21 cellular contexts compared by ENCODE assay signal in genomic region chr6:141403827-141404226, GRCh38.
DNase-seq lines count a peak whose midpoint lies in the region; TF ChIP-seq lines count a peak whose summit lies in the region.
"Had no signal": no experiment of that assay in that cellular context is flagged by ENCODE, and none has a peak within 500 bp of the region (broad histone marks: within the 10 kb centered on the region; RNA-seq: fewer than 3 reads in every experiment).

No MANE protein-coding gene starts in this region.

- H3K4me3 ChIP-seq in cardiac muscle cell (no peak overlapping the region), skeletal muscle cell (ENCODE audit: low read depth, low read length) (no peak overlapping the region), endodermal cell (ENCODE audit: low read length) (no peak overlapping the region), PC-9 (no peak overlapping the region)
- H3K4me3 ChIP-seq: colonic mucosa, lung, spleen had no signal

- intact Hi-C loops in PC-9 (cut with micrococcal nuclease; ENCODE audit: unreplicated experiment) = no loop called here

- H3K4me3 Mint-ChIP-seq in endodermal cell = no peak overlapping the region
- H3K4me3 Mint-ChIP-seq: activated B cell treated with CpG ODN at 0.5 μM for 24 hours; activated CD8-positive, alpha-beta memory T cell treated with anti-CD3 and anti-CD28 coated beads, Interleukin-2, amount 10 ng/mL, durations not matched to agents 7 days and 5 days; neural crest cell; stimulated activated naive CD8-positive, alpha-beta T cell treated with anti-CD3 and anti-CD28 coated beads, Interleukin-15, Interleukin-2, amounts not matched to agents 100 ng/mL and 50 ng/mL, for 24 hours had no signal

- no peak overlapping the region for H3K9ac ChIP-seq in endodermal cell (ENCODE audit: extremely low read depth, low read length, poor library complexity, severe bottlenecking)

- H3K27ac ChIP-seq in VCaP (peak overlapping the region; percentile 26; the same call in 1 of the 2 replicates), cardiac muscle cell (peak overlapping the region; percentile 70), endodermal cell (ENCODE audit: low read depth, low read length) (no peak overlapping the region), PC-9 (no peak overlapping the region)
- H3K27ac ChIP-seq: colonic mucosa had no signal

- DNase-seq in AG20443 (ENCODE audit: low spot score) (peak; percentile 28), cardiac muscle cell (ENCODE audit: low read depth in 1 of 2, low spot score in 1 of 2) (peak in 1 of 2 donors; percentile 56), skeletal muscle cell (ENCODE audit: low read depth) (peak; percentile 38), DMS79 treated with DMSO at 0.1 percent for 48 hours (lab: John Stamatoyannopoulos, UW) (no peak), endodermal cell (no peak), ACHN (no peak), PC-9 (no peak)
- DNase-seq: activated B cell treated with CpG ODN at 0.5 μM for 24 hours; activated CD8-positive, alpha-beta memory T cell treated with anti-CD3 and anti-CD28 coated beads, Interleukin-2, amount 10 ng/mL, durations not matched to agents 7 days and 5 days; BE2C; colonic mucosa; H7; NCI-H146; NCI-H446 treated with DMSO at 0.1 percent for 48 hours; OCI-M1; spleen had no signal

- POLR2A ChIA-PET in PC-9 (lab: Charles Lee; ENCODE audit: unreplicated experiment) = interaction anchor here (0.6 kb wide), 1 partner anchor 989 kb away, joined by 3 read pairs; no protein-coding TSS in a partner anchor

- in situ Hi-C loops in ACHN (cut with HindIII; ENCODE audit: low pct_ligation_motif_present, low pct_unique_long_range_greater_than_20kb, low sequenced_read_pairs) = no loop called here

- H3K27me3 ChIP-seq in cardiac muscle cell (no peaks in the 10 kb centered on the region), endodermal cell (ENCODE audit: control insufficient read depth, insufficient read depth, low read length, poor library complexity, severe bottlenecking) (no peaks in the 10 kb centered on the region), PC-9 (ENCODE audit: insufficient read depth, low read depth) (no peaks in the 10 kb centered on the region)
- H3K27me3 ChIP-seq: BE2C, colonic mucosa, spleen had no signal

- BruUV-seq in PC-9 (replicated peaks; lab: Mats Ljungman, UMichigan) = no TSS peak

- no peaks in the 10 kb centered on the region for H3K4me1 Mint-ChIP-seq in endodermal cell
- H3K4me1 Mint-ChIP-seq: neural crest cell had no signal

- no peak overlapping the region for H3K4me2 ChIP-seq in PC-9

- 91 to 100% methylated on average over 1 to 2 of the region's 2 CpGs for WGBS in endodermal cell (ENCODE audit: insufficient coverage in 1 of 2, insufficient read length in 1 of 2), 2 experiments

- H3K27ac Mint-ChIP-seq in endodermal cell = no peak overlapping the region
- H3K27ac Mint-ChIP-seq: activated B cell treated with CpG ODN at 0.5 μM for 24 hours; activated CD8-positive, alpha-beta memory T cell treated with anti-CD3 and anti-CD28 coated beads, Interleukin-2, amount 10 ng/mL, durations not matched to agents 7 days and 5 days; activated naive CD4-positive, alpha-beta T cell treated with anti-CD3 and anti-CD28 coated beads, Interleukin-2, amount 50 U/mL, for 72 hours; stimulated activated naive CD8-positive, alpha-beta T cell treated with anti-CD3 and anti-CD28 coated beads, Interleukin-15, Interleukin-2, amounts not matched to agents 100 ng/mL and 50 ng/mL, for 24 hours had no signal

- H3K9me2 ChIP-seq in PC-9 (ENCODE audit: insufficient read depth) = no peaks in the 10 kb centered on the region

- H3K79me2 ChIP-seq in PC-9 (ENCODE audit: low read depth) = no peaks in the 10 kb centered on the region

- H4K20me1 ChIP-seq in PC-9 (ENCODE audit: insufficient read depth) = no peaks in the 10 kb centered on the region

- CTCF ChIA-PET in PC-9 (lab: Charles Lee) = no interaction called here

- TF ChIP-seq CTCF in VCaP (conservative IDR thresholded peaks at IDR 0.05) = no peak
- TF ChIP-seq CTCF in cardiac muscle cell (IDR thresholded peaks at IDR 0.05; ENCODE audit: low read depth, low read length) = no peak
- no peak for TF ChIP-seq CTCF in endodermal cell (conservative IDR thresholded peaks at IDR 0.05)
- no peak for TF ChIP-seq CTCF in PC-9 (conservative IDR thresholded peaks at IDR 0.05)

- no peak overlapping the region for H2AFZ ChIP-seq in PC-9

- no peaks in the 10 kb centered on the region for H3K36me3 Mint-ChIP-seq in endodermal cell (ENCODE audit: low read depth)

- peaks cover 21% of the 10 kb centered on the region for H3K9me3 Mint-ChIP-seq in endodermal cell

- H3K4me1 ChIP-seq in cardiac muscle cell (ENCODE audit: low read depth) (peaks cover 23% of the 10 kb centered on the region), endodermal cell (ENCODE audit: control insufficient read depth, insufficient read depth, low read length) (no peaks in the 10 kb centered on the region), PC-9 (replicated peaks; ENCODE audit: insufficient read depth) (no peaks in the 10 kb centered on the region)
- H3K4me1 ChIP-seq: BE2C, colonic mucosa had no signal

- H3F3A ChIP-seq in PC-9 (ENCODE audit: insufficient read depth, low read depth) = no peaks in the 10 kb centered on the region

- H3K36me3 ChIP-seq in cardiac muscle cell = no peaks in the 10 kb centered on the region
- H3K36me3 ChIP-seq in endodermal cell (ENCODE audit: control insufficient read depth, insufficient read depth, low read length) = no peaks in the 10 kb centered on the region
- H3K36me3 ChIP-seq in PC-9 (ENCODE audit: low read depth) = no peaks in the 10 kb centered on the region
- H3K36me3 ChIP-seq: BE2C, colonic mucosa, spleen had no signal

- H3K27me3 Mint-ChIP-seq in endodermal cell (ENCODE audit: insufficient read depth) = no peaks in the 10 kb centered on the region
- H3K27me3 Mint-ChIP-seq: activated B cell treated with CpG ODN at 0.5 μM for 24 hours; activated CD8-positive, alpha-beta memory T cell treated with anti-CD3 and anti-CD28 coated beads, Interleukin-2, amount 10 ng/mL, durations not matched to agents 7 days and 5 days; stimulated activated naive CD8-positive, alpha-beta T cell treated with anti-CD3 and anti-CD28 coated beads, Interleukin-15, Interleukin-2, amounts not matched to agents 100 ng/mL and 50 ng/mL, for 24 hours had no signal

- no peaks in the 10 kb centered on the region for H3K9me3 ChIP-seq in cardiac muscle cell (ENCODE audit: low read depth)
- peaks cover 26% of the 10 kb centered on the region for H3K9me3 ChIP-seq in endodermal cell (ENCODE audit: control insufficient read depth, low read length)
- H3K9me3 ChIP-seq in PC-9 (ENCODE audit: insufficient read depth, low read depth) = peaks cover 3% of the 10 kb centered on the region; the same call in 1 of the 2 replicates
- H3K9me3 ChIP-seq: BE2C, colonic mucosa had no signal

Comparison
In these comparisons a context has a peak if more than half of its experiments do, and no peak if none do; other contexts are left out.
1. DNase-seq: peak in AG20443 (single experiment) and skeletal muscle cell (single experiment); none in DMS79 treated with DMSO at 0.1 percent for 48 hours (single experiment), endodermal cell (single experiment), ACHN (single experiment) and PC-9 (0 of 2).
2. H3K27ac ChIP-seq: peak in VCaP (single experiment) and cardiac muscle cell (single experiment); none in endodermal cell (single experiment) and PC-9 (single experiment).